26 cellular contexts compared by ENCODE assay signal in genomic region chr10:47160229-47160908, GRCh38.
"Had no signal": no experiment of that assay in that cellular context is flagged by ENCODE, and none has a peak within 500 bp of the region (broad histone marks: within the 10 kb centered on the region; RNA-seq: fewer than 3 reads in every experiment).

No MANE protein-coding gene starts in this region.

- H3K4me3 Mint-ChIP-seq: activated CD4-positive, alpha-beta memory T cell treated with anti-CD3 and anti-CD28 coated beads, Interleukin-2, amount 10 ng/mL, durations not matched to agents 7 days and 5 days; activated CD4-positive, alpha-beta T cell treated with anti-CD3 and anti-CD28 coated beads, Interleukin-2, amount 10 ng/mL, durations not matched to agents 7 days and 5 days; activated T-helper 1 cell treated with anti-CD3 and anti-CD28 coated beads, Interleukin-12 subunit alpha, Interleukin-12 subunit beta, Interleukin-2, Interleukin-4 antibody, amounts not matched to agents 30 ng/mL and 10 ng/mL and 1 ng/mL, durations not matched to agents 14 hours and 24 hours and 36 hours; effector memory CD8-positive, alpha-beta T cell; immature natural killer cell; natural killer cell treated with Interleukin-12 subunit alpha and Interleukin-12 subunit beta and Interleukin-15 and Interleukin-18, amount 100 ng/mL, for 72 hours; stimulated activated effector memory CD8-positive, alpha-beta T cell treated with anti-CD3 and anti-CD28 coated beads, Interleukin-12 subunit alpha, Interleukin-12 subunit beta, amount 100 ng/mL, for 72 hours; stimulated activated naive CD8-positive, alpha-beta T cell treated with anti-CD3 and anti-CD28 coated beads, Interleukin-15, Interleukin-2, amounts not matched to agents 100 ng/mL and 50 ng/mL, for 24 hours; type B pancreatic cell; WTC11 had no signal

- H3K27ac ChIP-seq: brain microvascular endothelial cell, coronary artery, foreskin keratinocyte, heart left ventricle, lower lobe of right lung, right lobe of liver had no signal

- H3K4me1 Mint-ChIP-seq: stimulated activated effector memory CD8-positive, alpha-beta T cell treated with anti-CD3 and anti-CD28 coated beads, Interleukin-12 subunit alpha, Interleukin-12 subunit beta, amount 100 ng/mL, for 72 hours had no signal

- H3K27me3 ChIP-seq: brain microvascular endothelial cell, foreskin keratinocyte, right lobe of liver, uterus had no signal

- H3K9me3 ChIP-seq: lower lobe of right lung, right lobe of liver, uterus had no signal

- H3K36me3 Mint-ChIP-seq: immature natural killer cell; natural killer cell treated with Interleukin-12 subunit alpha and Interleukin-12 subunit beta and Interleukin-15 and Interleukin-18, amount 100 ng/mL, for 72 hours; stimulated activated effector memory CD8-positive, alpha-beta T cell treated with anti-CD3 and anti-CD28 coated beads, Interleukin-12 subunit alpha, Interleukin-12 subunit beta, amount 100 ng/mL, for 72 hours; type B pancreatic cell had no signal

- H3K4me3 ChIP-seq: coronary artery, heart left ventricle, lower lobe of right lung, right lobe of liver, uterus had no signal

- H3K36me3 ChIP-seq: brain microvascular endothelial cell, heart left ventricle, lower lobe of right lung, right lobe of liver, uterus had no signal

- H3K27ac Mint-ChIP-seq: activated CD4-positive, alpha-beta memory T cell treated with anti-CD3 and anti-CD28 coated beads, Interleukin-2, amount 10 ng/mL, durations not matched to agents 7 days and 5 days; activated CD4-positive, alpha-beta T cell treated with anti-CD3 and anti-CD28 coated beads, Interleukin-2, amount 10 ng/mL, durations not matched to agents 7 days and 5 days; activated T-helper 1 cell treated with anti-CD3 and anti-CD28 coated beads, Interleukin-12 subunit alpha, Interleukin-12 subunit beta, Interleukin-2, Interleukin-4 antibody, amounts not matched to agents 30 ng/mL and 10 ng/mL and 1 ng/mL, durations not matched to agents 14 hours and 24 hours and 36 hours; effector memory CD8-positive, alpha-beta T cell; immature natural killer cell; natural killer cell treated with Interleukin-12 subunit alpha and Interleukin-12 subunit beta and Interleukin-15 and Interleukin-18, amount 100 ng/mL, for 72 hours; stimulated activated effector memory CD8-positive, alpha-beta T cell treated with anti-CD3 and anti-CD28 coated beads, Interleukin-12 subunit alpha, Interleukin-12 subunit beta, amount 100 ng/mL, for 72 hours; stimulated activated naive CD8-positive, alpha-beta T cell treated with anti-CD3 and anti-CD28 coated beads, Interleukin-15, Interleukin-2, amounts not matched to agents 100 ng/mL and 50 ng/mL, for 24 hours; type B pancreatic cell; WTC11 had no signal

- DNase-seq: activated CD4-positive, alpha-beta memory T cell treated with anti-CD3 and anti-CD28 coated beads, Interleukin-2, amount 10 ng/mL, durations not matched to agents 7 days and 5 days; activated CD4-positive, alpha-beta T cell treated with anti-CD3 and anti-CD28 coated beads for 1 hour; activated CD4-positive, alpha-beta T cell treated with anti-CD3 and anti-CD28 coated beads, Interleukin-2, amount 10 ng/mL, durations not matched to agents 7 days and 5 days; activated gamma-delta T cell; activated naive CD4-positive, alpha-beta T cell treated with anti-CD3 and anti-CD28 coated beads, Interleukin-2, amount 50 U/mL, for 16 hours; amniotic stem cell; brain microvascular endothelial cell; effector memory CD8-positive, alpha-beta T cell; foreskin keratinocyte; heart left ventricle; hypothalamus; immature natural killer cell; lower lobe of right lung; mesenchymal stem cell; right lobe of liver; small intestine; stimulated activated CD4-positive, alpha-beta T cell treated with anti-CD3 and anti-CD28 coated beads, Interleukin-4, amount 100 ng/mL, for 24 hours; T-helper 2 cell had no signal

- H3K4me1 ChIP-seq: right lobe of liver had no signal

- H3K27me3 Mint-ChIP-seq: activated CD4-positive, alpha-beta T cell treated with anti-CD3 and anti-CD28 coated beads, Interleukin-2, amount 10 ng/mL, durations not matched to agents 7 days and 5 days; effector memory CD8-positive, alpha-beta T cell; stimulated activated naive CD8-positive, alpha-beta T cell treated with anti-CD3 and anti-CD28 coated beads, Interleukin-15, Interleukin-2, amounts not matched to agents 100 ng/mL and 50 ng/mL, for 24 hours had no signal

- ATAC-seq: effector memory CD8-positive, alpha-beta T cell; foreskin keratinocyte; heart left ventricle; WTC11 had no signal
